Comparison of ENCODE assay signal across 1 cellular context in genomic region chr14:38207830-38208815, GRCh38.
TF ChIP-seq lines count a peak whose summit lies in the region.

A gene with protein sequence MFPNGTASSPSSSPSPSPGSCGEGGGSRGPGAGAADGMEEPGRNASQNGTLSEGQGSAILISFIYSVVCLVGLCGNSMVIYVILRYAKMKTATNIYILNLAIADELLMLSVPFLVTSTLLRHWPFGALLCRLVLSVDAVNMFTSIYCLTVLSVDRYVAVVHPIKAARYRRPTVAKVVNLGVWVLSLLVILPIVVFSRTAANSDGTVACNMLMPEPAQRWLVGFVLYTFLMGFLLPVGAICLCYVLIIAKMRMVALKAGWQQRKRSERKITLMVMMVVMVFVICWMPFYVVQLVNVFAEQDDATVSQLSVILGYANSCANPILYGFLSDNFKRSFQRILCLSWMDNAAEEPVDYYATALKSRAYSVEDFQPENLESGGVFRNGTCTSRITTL (plus strand): TSS chr14:38207904. CDS start chr14:38209390, 1,486 bp downstream.

TF ChIP-seq in WTC11, 78 proteins besides CTCF, POLR2A, EP300 and RAD21 (continued from another document):
- TF ChIP-seq USF2 (CRISPR knock-in tag; IDR thresholded peaks at IDR 0.05) (peak; percentile 90), SMAD4 (CRISPR knock-in tag; IDR thresholded peaks at IDR 0.05) (no peak), ZNF263 (CRISPR knock-in tag; IDR thresholded peaks at IDR 0.05; ENCODE audit: low read depth) (no peak)
